ENCODE assay signal across 24 cellular contexts in genomic region chrX:41522681-41523080, GRCh38.
DNase-seq lines count a peak whose midpoint lies in the region; ATAC-seq and TF ChIP-seq lines count a peak whose summit lies in the region.
"Had no signal": no experiment of that assay in that cellular context is flagged by ENCODE, and none has a peak within 500 bp of the region (broad histone marks: within the 10 kb centered on the region; RNA-seq: fewer than 3 reads in every experiment).

No MANE protein-coding gene starts in this region.

- no peak for ATAC-seq in stimulated activated naive CD8-positive, alpha-beta T cell treated with anti-CD3 and anti-CD28 coated beads, Interleukin-15, amount 100 ng/mL, for 72 hours
- ATAC-seq: naive thymus-derived CD4-positive, alpha-beta T cell; stimulated activated memory B cell treated with anti-CD40 and anti-IgM and Interleukin-4, amounts not matched to agents 10 μg/mL and 1 μg/mL and 100 μg/mL, for 72 hours had no signal

- H3K36me3 ChIP-seq in neural progenitor cell (peaks cover 4% of the 10 kb centered on the region), Caco-2 (ENCODE audit: control insufficient read depth, insufficient read depth, low read length) (no peaks in the 10 kb centered on the region; the same call in 1 of the 2 replicates)
- H3K36me3 ChIP-seq: colonic mucosa, left ventricle myocardium inferior, thoracic aorta had no signal

- H3K4me1 ChIP-seq in neural progenitor cell (peaks cover 37% of the 10 kb centered on the region), Caco-2 (0 out of 2 replicates have a peak, but pooled peaks cover 3% of the 10 kb centered on the region)
- H3K4me1 ChIP-seq: colonic mucosa had no signal

- no peaks in the 10 kb centered on the region for H3K9me3 Mint-ChIP-seq in stimulated activated naive CD8-positive, alpha-beta T cell treated with anti-CD3 and anti-CD28 coated beads, Interleukin-15, Interleukin-2, amounts not matched to agents 100 ng/mL and 50 ng/mL, for 24 hours
- no peaks in the 10 kb centered on the region for H3K9me3 Mint-ChIP-seq in stimulated activated naive CD8-positive, alpha-beta T cell treated with anti-CD3 and anti-CD28 coated beads, Interleukin-15, amount 100 ng/mL, for 72 hours
- H3K9me3 Mint-ChIP-seq in nephron progenitor cell (no peaks in the 10 kb centered on the region), neural progenitor cell (no peaks in the 10 kb centered on the region), Caco-2 (ENCODE audit: unreplicated experiment) (no peaks in the 10 kb centered on the region)
- H3K9me3 Mint-ChIP-seq: activated B cell treated with CpG ODN at 0.5 μM for 24 hours; activated CD4-positive, alpha-beta T cell treated with anti-CD3 and anti-CD28 coated beads, Interleukin-2, amount 10 ng/mL, durations not matched to agents 7 days and 5 days; naive thymus-derived CD4-positive, alpha-beta T cell; stimulated activated memory B cell treated with anti-CD40 and anti-IgM and Interleukin-4, amounts not matched to agents 10 μg/mL and 1 μg/mL and 100 μg/mL, for 72 hours had no signal

- peaks cover 9% of the 10 kb centered on the region for H3K36me3 Mint-ChIP-seq in stimulated activated naive CD8-positive, alpha-beta T cell treated with anti-CD3 and anti-CD28 coated beads, Interleukin-15, Interleukin-2, amounts not matched to agents 100 ng/mL and 50 ng/mL, for 24 hours (ENCODE audit: low read depth)
- H3K36me3 Mint-ChIP-seq in nephron progenitor cell (ENCODE audit: low read depth) = peaks cover 13% of the 10 kb centered on the region
- peaks cover 6% of the 10 kb centered on the region for H3K36me3 Mint-ChIP-seq in neural progenitor cell
- peaks cover 45% of the 10 kb centered on the region for H3K36me3 Mint-ChIP-seq in Caco-2 (ENCODE audit: insufficient read depth, unreplicated experiment)

- H3F3A ChIP-seq in neural progenitor cell (ENCODE audit: low read depth) = peaks cover 16% of the 10 kb centered on the region

- no peak overlapping the region for H2AFZ ChIP-seq in neural progenitor cell (replicated peaks)
- H2AFZ ChIP-seq: GM23248 had no signal

- no peak overlapping the region for H3K4me3 Mint-ChIP-seq in stimulated activated naive CD8-positive, alpha-beta T cell treated with anti-CD3 and anti-CD28 coated beads, Interleukin-15, Interleukin-2, amounts not matched to agents 100 ng/mL and 50 ng/mL, for 24 hours
- no peak overlapping the region for H3K4me3 Mint-ChIP-seq in stimulated activated naive CD8-positive, alpha-beta T cell treated with anti-CD3 and anti-CD28 coated beads, Interleukin-15, amount 100 ng/mL, for 72 hours
- no peak overlapping the region for H3K4me3 Mint-ChIP-seq in nephron progenitor cell
- no peak overlapping the region for H3K4me3 Mint-ChIP-seq in neural progenitor cell
- H3K4me3 Mint-ChIP-seq in Caco-2 (ENCODE audit: unreplicated experiment) = no peak overlapping the region
- H3K4me3 Mint-ChIP-seq: activated B cell treated with CpG ODN at 0.5 μM for 24 hours; activated CD4-positive, alpha-beta T cell treated with anti-CD3 and anti-CD28 coated beads, Interleukin-2, amount 10 ng/mL, durations not matched to agents 7 days and 5 days; naive thymus-derived CD4-positive, alpha-beta T cell; stimulated activated memory B cell treated with anti-CD40 and anti-IgM and Interleukin-4, amounts not matched to agents 10 μg/mL and 1 μg/mL and 100 μg/mL, for 72 hours had no signal

- no peak overlapping the region for H3K27ac ChIP-seq in neural progenitor cell
- H3K27ac ChIP-seq: colonic mucosa, GM23248, left ventricle myocardium inferior, skin epidermis, thoracic aorta had no signal

- no peaks in the 10 kb centered on the region for H3K27me3 Mint-ChIP-seq in stimulated activated naive CD8-positive, alpha-beta T cell treated with anti-CD3 and anti-CD28 coated beads, Interleukin-15, Interleukin-2, amounts not matched to agents 100 ng/mL and 50 ng/mL, for 24 hours
- H3K27me3 Mint-ChIP-seq in stimulated activated naive CD8-positive, alpha-beta T cell treated with anti-CD3 and anti-CD28 coated beads, Interleukin-15, amount 100 ng/mL, for 72 hours = no peaks in the 10 kb centered on the region
- no peaks in the 10 kb centered on the region for H3K27me3 Mint-ChIP-seq in nephron progenitor cell (ENCODE audit: low read depth, poor library complexity)
- no peaks in the 10 kb centered on the region for H3K27me3 Mint-ChIP-seq in neural progenitor cell (ENCODE audit: insufficient read depth, low read depth)
- no peaks in the 10 kb centered on the region for H3K27me3 Mint-ChIP-seq in Caco-2 (ENCODE audit: insufficient read depth, unreplicated experiment)
- H3K27me3 Mint-ChIP-seq: activated B cell treated with CpG ODN at 0.5 μM for 24 hours; activated CD4-positive, alpha-beta T cell treated with anti-CD3 and anti-CD28 coated beads, Interleukin-2, amount 10 ng/mL, durations not matched to agents 7 days and 5 days; naive thymus-derived CD4-positive, alpha-beta T cell; stimulated activated memory B cell treated with anti-CD40 and anti-IgM and Interleukin-4, amounts not matched to agents 10 μg/mL and 1 μg/mL and 100 μg/mL, for 72 hours had no signal

- no peaks in the 10 kb centered on the region for H4K20me1 ChIP-seq in neural progenitor cell (ENCODE audit: low read depth)

- BruUV-seq in Caco-2 (replicated peaks; lab: Mats Ljungman, UMichigan) = no TSS peak

- no peaks in the 10 kb centered on the region for H3K79me2 ChIP-seq in neural progenitor cell (ENCODE audit: low read depth)

- POLR2A ChIA-PET in Caco-2 (lab: Charles Lee) = no interaction called here

- H3K4me2 ChIP-seq in neural progenitor cell = no peak overlapping the region

- H3K9me3 ChIP-seq in neural progenitor cell (ENCODE audit: low read depth) = no peaks in the 10 kb centered on the region
- no peaks in the 10 kb centered on the region for H3K9me3 ChIP-seq in Caco-2
- H3K9me3 ChIP-seq: colonic mucosa, left ventricle myocardium inferior, thoracic aorta had no signal

- no peak overlapping the region for H3K4me3 ChIP-seq in neural progenitor cell
- H3K4me3 ChIP-seq in Caco-2 (ENCODE audit: low read depth, low read length) = no peak overlapping the region
- H3K4me3 ChIP-seq: colonic mucosa, GM23248, left ventricle myocardium inferior, skin epidermis, thoracic aorta had no signal

- TF ChIP-seq CTCF in nephron progenitor cell (IDR thresholded peaks at IDR 0.05) = no peak
- TF ChIP-seq CTCF in neural progenitor cell (IDR thresholded peaks at IDR 0.05) = no peak
- no peak for TF ChIP-seq CTCF in Caco-2 (IDR thresholded peaks at IDR 0.05; ENCODE audit: insufficient read depth in 1 of 2, low read depth in 1 of 2, low read length in 1 of 2, severe bottlenecking in 1 of 2, unreplicated experiment in 1 of 2)

- no peak overlapping the region for H3K9ac ChIP-seq in neural progenitor cell
- H3K9ac ChIP-seq: GM23248 had no signal

- DNase-seq in stimulated activated naive CD8-positive, alpha-beta T cell treated with anti-CD3 and anti-CD28 coated beads, Interleukin-15, amount 100 ng/mL, for 72 hours = no peak
- peak; percentile 25 for DNase-seq in epidermal melanocyte (ENCODE audit: insufficient read length, low spot score)
- no peak for DNase-seq in nephron progenitor cell
- no peak for DNase-seq in neural progenitor cell (ENCODE audit: low spot score)
- no peak for DNase-seq in NCI-H526 (lab: John Stamatoyannopoulos, UW)
- DNase-seq in NCI-H82 treated with DMSO at 0.1 percent for 48 hours (lab: John Stamatoyannopoulos, UW; ENCODE audit: unreplicated experiment) = no peak
- no peak for DNase-seq in Caco-2
- DNase-seq: activated B cell treated with CpG ODN at 0.5 μM for 24 hours; activated CD4-positive, alpha-beta T cell treated with anti-CD3 and anti-CD28 coated beads, Interleukin-2, amount 10 ng/mL, durations not matched to agents 7 days and 5 days; activated gamma-delta T cell; colonic mucosa; effector CD8-positive, alpha-beta T cell; glutamatergic neuron; GM23248; islet precursor cell; left ventricle myocardium inferior; naive thymus-derived CD4-positive, alpha-beta T cell; NCI-H1092; NCI-H187; T-helper 1 cell had no signal

- intact Hi-C loops in Caco-2 (cut with micrococcal nuclease; ENCODE audit: unreplicated experiment) = no loop called here

- peak overlapping the region; percentile 10 for H3K27ac Mint-ChIP-seq in stimulated activated naive CD8-positive, alpha-beta T cell treated with anti-CD3 and anti-CD28 coated beads, Interleukin-15, Interleukin-2, amounts not matched to agents 100 ng/mL and 50 ng/mL, for 24 hours
- no peak overlapping the region for H3K27ac Mint-ChIP-seq in stimulated activated naive CD8-positive, alpha-beta T cell treated with anti-CD3 and anti-CD28 coated beads, Interleukin-15, amount 100 ng/mL, for 72 hours
- H3K27ac Mint-ChIP-seq in nephron progenitor cell = peak overlapping the region; percentile 10
- H3K27ac Mint-ChIP-seq in neural progenitor cell = no peak overlapping the region
- H3K27ac Mint-ChIP-seq in Caco-2 (ENCODE audit: unreplicated experiment) = no peak overlapping the region
- H3K27ac Mint-ChIP-seq: activated B cell treated with CpG ODN at 0.5 μM for 24 hours; activated CD4-positive, alpha-beta T cell treated with anti-CD3 and anti-CD28 coated beads, Interleukin-2, amount 10 ng/mL, durations not matched to agents 7 days and 5 days; stimulated activated memory B cell treated with anti-CD40 and anti-IgM and Interleukin-4, amounts not matched to agents 10 μg/mL and 1 μg/mL and 100 μg/mL, for 72 hours had no signal

- CTCF ChIA-PET in Caco-2 (lab: Charles Lee) = no interaction called here

- H3K27me3 ChIP-seq in neural progenitor cell (no peaks in the 10 kb centered on the region), Caco-2 (replicated peaks; ENCODE audit: control insufficient read depth, insufficient read depth, low read length) (no peaks in the 10 kb centered on the region)

- peaks cover 29% of the 10 kb centered on the region for H3K4me1 Mint-ChIP-seq in stimulated activated naive CD8-positive, alpha-beta T cell treated with anti-CD3 and anti-CD28 coated beads, Interleukin-15, Interleukin-2, amounts not matched to agents 100 ng/mL and 50 ng/mL, for 24 hours (ENCODE audit: low read depth)
- H3K4me1 Mint-ChIP-seq in stimulated activated naive CD8-positive, alpha-beta T cell treated with anti-CD3 and anti-CD28 coated beads, Interleukin-15, amount 100 ng/mL, for 72 hours = peaks cover 25% of the 10 kb centered on the region
- H3K4me1 Mint-ChIP-seq in nephron progenitor cell = peaks cover 30% of the 10 kb centered on the region
- peaks cover 16% of the 10 kb centered on the region for H3K4me1 Mint-ChIP-seq in neural progenitor cell
- H3K4me1 Mint-ChIP-seq in Caco-2 (ENCODE audit: low read depth, unreplicated experiment) = peaks cover 6% of the 10 kb centered on the region
- H3K4me1 Mint-ChIP-seq: activated B cell treated with CpG ODN at 0.5 μM for 24 hours; stimulated activated memory B cell treated with anti-CD40 and anti-IgM and Interleukin-4, amounts not matched to agents 10 μg/mL and 1 μg/mL and 100 μg/mL, for 72 hours had no signal

Comparison
In these comparisons a context has a peak if more than half of its experiments do, and no peak if none do; other contexts are left out.
1. H3K27ac Mint-ChIP-seq: peak in stimulated activated naive CD8-positive, alpha-beta T cell treated with anti-CD3 and anti-CD28 coated beads, Interleukin-15, Interleukin-2, amounts not matched to agents 100 ng/mL and 50 ng/mL, for 24 hours (single experiment) and nephron progenitor cell (single experiment); none in stimulated activated naive CD8-positive, alpha-beta T cell treated with anti-CD3 and anti-CD28 coated beads, Interleukin-15, amount 100 ng/mL, for 72 hours (0 of 2), neural progenitor cell (single experiment) and Caco-2 (single experiment).